17 cellular contexts compared by ENCODE assay signal in genomic region chr14:57979376-57980048, GRCh38.
"Had no signal": no experiment of that assay in that cellular context is flagged by ENCODE, and none has a peak within 500 bp of the region (broad histone marks: within the 10 kb centered on the region; RNA-seq: fewer than 3 reads in every experiment).

No MANE protein-coding gene starts in this region.

- DNase-seq: activated CD4-positive, alpha-beta T cell treated with anti-CD3 and anti-CD28 coated beads for 4 hours; activated CD8-positive, alpha-beta memory T cell treated with anti-CD3 and anti-CD28 coated beads, Interleukin-2, amount 50 U/mL, for 48 hours; activated CD8-positive, alpha-beta T cell treated with anti-CD3 and anti-CD28 coated beads for 36 hours; activated naive CD4-positive, alpha-beta T cell; activated T-cell treated with anti-CD3 and anti-CD28 coated beads, Interleukin-2, amount 50 U/mL, for 1 hour; KG1; NCI-H1048; NCI-H2029; NCI-H446; NCI-H524; PC-3; SHP77 had no signal

- H3K4me3 ChIP-seq: ascending aorta, cardiac muscle cell, SJSA1 had no signal

- H3K4me1 ChIP-seq: ascending aorta, SJSA1 had no signal

- H3K36me3 ChIP-seq: ascending aorta, cardiac muscle cell, SJSA1 had no signal

- H3K27me3 ChIP-seq: ascending aorta, cardiac muscle cell had no signal

- ATAC-seq: activated CD4-positive, CD25-positive, alpha-beta regulatory T cell treated with anti-CD3 and anti-CD28 coated beads, Interleukin-2, amount 50 U/mL, for 24 hours; activated CD8-positive, alpha-beta T cell treated with anti-CD3 and anti-CD28 coated beads for 36 hours; PC-3; SK-N-SH treated with all-trans-retinoic acid at 6 μM for 48 hours had no signal

- H3K27ac ChIP-seq: ascending aorta, cardiac muscle cell, SJSA1 had no signal

- H3K9me3 ChIP-seq: ascending aorta, SJSA1 had no signal
